Comparison of ENCODE assay signal across 8 cellular contexts in the genomic region with DNA sequence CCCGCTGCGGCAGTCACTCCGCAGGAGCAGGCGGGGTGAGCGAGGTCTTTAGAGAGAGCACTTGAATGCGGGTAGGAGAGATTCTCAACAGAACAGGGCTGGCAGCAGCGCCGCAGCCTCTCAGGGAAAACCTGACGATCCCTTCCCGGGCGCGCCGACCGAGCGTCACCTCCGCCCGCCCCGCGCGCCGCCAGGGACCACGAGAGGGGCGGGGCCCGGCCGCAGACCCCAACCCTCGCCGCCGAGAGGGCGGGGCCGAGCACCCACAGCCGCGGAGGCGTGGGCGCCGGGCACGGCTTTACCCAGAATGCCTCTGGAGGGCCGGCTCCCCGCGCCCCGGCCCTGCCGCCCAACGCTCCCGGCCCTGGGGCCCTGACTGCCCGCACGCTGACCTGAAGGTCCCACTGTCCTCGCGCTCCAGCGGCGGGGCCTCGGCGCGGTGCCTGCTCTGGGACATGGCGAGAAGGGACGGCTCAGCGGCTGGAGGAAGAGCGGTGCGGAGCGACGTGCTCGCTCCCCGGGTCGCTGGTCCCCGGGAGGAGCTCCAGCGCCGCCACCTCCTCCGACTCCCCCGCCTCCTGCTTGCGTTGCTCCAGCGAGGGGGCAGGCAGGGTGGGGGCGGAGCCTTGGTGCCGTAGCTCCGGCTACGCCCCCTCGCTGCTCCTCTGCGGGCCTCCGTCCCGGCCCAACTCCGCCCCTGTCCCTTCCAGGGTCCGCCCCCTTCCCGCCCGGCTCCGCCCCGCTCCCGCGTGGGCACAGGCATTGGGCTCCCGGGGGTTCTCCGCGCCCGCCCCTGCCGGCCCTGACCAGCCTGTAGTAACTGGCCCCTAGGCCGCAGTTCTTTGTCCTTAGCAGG. TPM values are rescaled to one million over a fixed set of nuclear protein-coding genes. Genes with fewer than 3 reads are reported as not detected.
A peak's percentile ranks its signal among the peaks of the same experiment; 100 is the strongest.
DNase-seq lines count a peak whose midpoint lies in the region; ATAC-seq, FAIRE-seq and TF ChIP-seq lines count a peak whose summit lies in the region.

A gene with protein sequence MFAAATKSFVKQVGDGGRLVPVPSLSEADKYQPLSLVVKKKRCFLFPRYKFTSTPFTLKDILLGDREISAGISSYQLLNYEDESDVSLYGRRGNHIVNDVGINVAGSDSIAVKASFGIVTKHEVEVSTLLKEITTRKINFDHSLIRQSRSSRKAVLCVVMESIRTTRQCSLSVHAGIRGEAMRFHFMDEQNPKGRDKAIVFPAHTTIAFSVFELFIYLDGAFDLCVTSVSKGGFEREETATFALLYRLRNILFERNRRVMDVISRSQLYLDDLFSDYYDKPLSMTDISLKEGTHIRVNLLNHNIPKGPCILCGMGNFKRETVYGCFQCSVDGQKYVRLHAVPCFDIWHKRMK (plus strand): TSS at position 805 of the 856 bp plus-strand sequence. CDS start 2,032 bp downstream, outside the sequence.
A gene (minus strand): TSS at position 602 of the 856 bp plus-strand sequence. CDS start 145 bp downstream, at position 457.

- DNase-seq in Caco-2 (peak; percentile 97 to 99), HTR-8/SVneo (ENCODE audit: insufficient read length, low spot score) (peak; percentile 91), NOMO-1 treated with DMSO at 0.1 percent for 48 hours (lab: John Stamatoyannopoulos, UW; ENCODE audit: unreplicated experiment) (peak; percentile 94), H1 (ENCODE audit: low read depth in 1 of 2, low spot score in 2 of 2) (peak; percentile 93 to 98), mesendoderm (peak; percentile 97)
- DNase-seq in activated CD8-positive, alpha-beta memory T cell treated with anti-CD3 and anti-CD28 coated beads, Interleukin-2, amount 10 ng/mL, durations not matched to agents 7 days and 5 days = peak; percentile 97
- peak; percentile 94 for DNase-seq in stimulated activated CD8-positive, alpha-beta memory T cell treated with anti-CD3 and anti-CD28 coated beads, Interleukin-12 subunit alpha, Interleukin-12 subunit beta, amount 100 ng/mL, for 4 hours (ENCODE audit: low read depth)

- intact Hi-C loops in Caco-2 (cut with micrococcal nuclease; ENCODE audit: unreplicated experiment) = loop anchor here (1.0 kb wide), 2 partner anchors 29 to 72 kb away; a partner anchor contains a TSS

- H4K5ac ChIP-seq in H1 (ENCODE audit: insufficient read length, low read depth, low read length) (peak within 1 kb of the TSS; percentile 99), mesendoderm (ENCODE audit: low read length) (no peak within 1 kb of the TSS)

- peak within 1 kb of the TSS; percentile 90 to 99 (median 98) for H3K9ac ChIP-seq in H1 (replicated peaks in 1 of 4; ENCODE audit: extremely low read depth in 1 of 4, low read depth in 3 of 4, low read length in 3 of 4)
- peak within 1 kb of the TSS; percentile 96 for H3K9ac ChIP-seq in mesendoderm (ENCODE audit: low read length)

- peak within 1 kb of the TSS; percentile 81; the same call in 1 of the 2 replicates for H2BK12ac ChIP-seq in H1 (ENCODE audit: low read depth, low read length)

- peaks cover 5% of the 10 kb centered on the region for H3K23me2 ChIP-seq in H1 (ENCODE audit: low read depth, low read length)

- TF ChIP-seq POLR2A in H1 (IDR thresholded peaks at IDR 0.05; ENCODE audit: control extremely low read depth in 1 of 2, low read depth in 2 of 2, low read length in 2 of 2) = peak; percentile 89 to 97

- H3K4ac ChIP-seq in H1 (replicated peaks; ENCODE audit: insufficient read length, low read depth, low read length) = peak within 1 kb of the TSS; percentile 93
- peak within 1 kb of the TSS; percentile 18 for H3K4ac ChIP-seq in mesendoderm (ENCODE audit: low read depth, low read length)

- peak within 1 kb of the TSS; percentile 99 for H3K4me3 ChIP-seq in Caco-2 (ENCODE audit: low read depth, low read length)
- H3K4me3 ChIP-seq in H1 (ENCODE audit: extremely low read depth in 1 of 4, insufficient read depth in 2 of 4, low read depth in 3 of 4, low read length in 4 of 4) = peak within 1 kb of the TSS; percentile 67 to 96 (median 92)
- peak within 1 kb of the TSS; percentile 96 for H3K4me3 ChIP-seq in mesendoderm (ENCODE audit: low read length)

- H2BK120ac ChIP-seq in H1 (replicated peaks; ENCODE audit: low read depth, low read length) = no peak within 1 kb of the TSS
- H2BK120ac ChIP-seq in mesendoderm (ENCODE audit: low read depth, low read length) = no peak within 1 kb of the TSS

- H2AK5ac ChIP-seq in H1 (ENCODE audit: low read depth, low read length) (no peak within 1 kb of the TSS; the same call in 1 of the 2 replicates), mesendoderm (ENCODE audit: low read length) (peak within 1 kb of the TSS; percentile 66)

- peaks cover 8 to 26% of the 10 kb centered on the region in 2 experiments for H3K79me2 ChIP-seq in H1 (ENCODE audit: control insufficient read depth in 1 of 2, insufficient read depth in 2 of 2, low read length in 2 of 2)
- H3K79me2 ChIP-seq in mesendoderm (ENCODE audit: control insufficient read depth, insufficient read depth, low read length) = peaks cover 22% of the 10 kb centered on the region

- H3K56ac ChIP-seq in H1 (replicated peaks; ENCODE audit: insufficient read length, low read depth, low read length) = peak within 1 kb of the TSS; percentile 99
- H3K56ac ChIP-seq in mesendoderm (ENCODE audit: low read length) = peak within 1 kb of the TSS; percentile 100

- H3K4me1 ChIP-seq in Caco-2 (no peaks in the 10 kb centered on the region), H1 (replicated peaks in 1 of 4; ENCODE audit: control insufficient read depth in 3 of 4, insufficient read depth in 4 of 4, low read length in 3 of 4) (peaks cover 0 to 2% (median 0%) of the 10 kb centered on the region in 4 experiments; a peak in 2 of 7 replicates), mesendoderm (ENCODE audit: control insufficient read depth, low read depth, low read length) (no peaks in the 10 kb centered on the region)

- ATAC-seq in GM21381 (IDR thresholded peaks at IDR 0.05; ENCODE audit: unreplicated experiment) = peak; percentile 84
- ATAC-seq in activated CD8-positive, alpha-beta memory T cell treated with anti-CD3 and anti-CD28 coated beads, Interleukin-2, amount 10 ng/mL, durations not matched to agents 7 days and 5 days = peak; percentile 94

- H2BK20ac ChIP-seq in H1 (ENCODE audit: low read length) = 0 out of 2 replicates have a peak within 1 kb of the TSS, but pooled peaks have one; percentile 49

- H4K8ac ChIP-seq in H1 (ENCODE audit: extremely low read depth, insufficient read depth, low read length) (peak within 1 kb of the TSS; percentile 99), mesendoderm (ENCODE audit: low read depth, low read length) (peak within 1 kb of the TSS; percentile 82)

- H3K9me3 Mint-ChIP-seq in Caco-2 (ENCODE audit: unreplicated experiment) = no peaks in the 10 kb centered on the region
- no peaks in the 10 kb centered on the region for H3K9me3 Mint-ChIP-seq in activated CD8-positive, alpha-beta memory T cell treated with anti-CD3 and anti-CD28 coated beads, Interleukin-2, amount 10 ng/mL, durations not matched to agents 7 days and 5 days (ENCODE audit: low read depth)

- H2BK15ac ChIP-seq in H1 (ENCODE audit: low read length) (peak within 1 kb of the TSS; percentile 89; the same call in 1 of the 2 replicates), mesendoderm (replicated peaks; ENCODE audit: low read depth) (no peak within 1 kb of the TSS)

- peak within 1 kb of the TSS; percentile 89 for H2AFZ ChIP-seq in H1 (ENCODE audit: low read length)

- H3K36me3 ChIP-seq in Caco-2 (ENCODE audit: control insufficient read depth, insufficient read depth, low read length) (peaks cover 3% of the 10 kb centered on the region; the same call in 1 of the 2 replicates), H1 (ENCODE audit: control insufficient read depth in 2 of 4, insufficient read depth in 4 of 4, low read length in 3 of 4) (peaks cover 2 to 28% (median 16%) of the 10 kb centered on the region in 4 experiments), mesendoderm (ENCODE audit: control insufficient read depth, insufficient read depth, low read length) (peaks cover 2% of the 10 kb centered on the region)

- H3K9me3 ChIP-seq in Caco-2 (no peaks in the 10 kb centered on the region), H1 (ENCODE audit: insufficient read depth in 2 of 2, low read depth in 1 of 2, low read length in 1 of 2) (no peaks in the 10 kb centered on the region)

- 2% methylated on average over 42 of the region's 91 CpGs; no CpG with 5 or more reads in 1 of the 2 experiments for WGBS in H1 (ENCODE audit: extremely low coverage in 1 of 2, insufficient coverage in 1 of 2, insufficient read length in 1 of 2, insufficient replicate concordance in 2 of 2, low coverage in 1 of 2, low lambda C conversion rate in 2 of 2, missing lambda C conversion rate in 1 of 2), 2 experiments
- WGBS in mesendoderm (ENCODE audit: extremely low coverage, insufficient coverage, low lambda C conversion rate) = no CpG with 5 or more reads among the region's 91 CpGs

- H3K27ac ChIP-seq in H1 (ENCODE audit: low read depth, low read length) (peak within 1 kb of the TSS; percentile 99), mesendoderm (ENCODE audit: low read depth, low read length) (peak within 1 kb of the TSS; percentile 95)

- no peaks in the 10 kb centered on the region for H3K27me3 ChIP-seq in Caco-2 (replicated peaks; ENCODE audit: control insufficient read depth, insufficient read depth, low read length)
- H3K27me3 ChIP-seq in H1 (replicated peaks in 1 of 4; ENCODE audit: control insufficient read depth in 3 of 4, extremely low read depth in 1 of 4, insufficient read depth in 3 of 4, low read length in 3 of 4) = no peaks in the 10 kb centered on the region
- no peaks in the 10 kb centered on the region for H3K27me3 ChIP-seq in mesendoderm (ENCODE audit: insufficient read depth, low read length, poor library complexity)

- H4K20me1 ChIP-seq in H1 (replicated peaks in 1 of 2; ENCODE audit: control insufficient read depth in 1 of 2, insufficient read depth in 2 of 2, low read length in 2 of 2) = peaks cover 4% of the 10 kb centered on the region in 2 experiments

- TF ChIP-seq EP300 in H1 (IDR thresholded peaks at IDR 0.05; ENCODE audit: borderline replicate concordance in 1 of 2, low read depth in 2 of 2, low read length in 2 of 2) = no peak

- H4K91ac ChIP-seq in H1 (replicated peaks; ENCODE audit: insufficient read length, low read length) = peak within 1 kb of the TSS; percentile 100

- FAIRE-seq in HTR-8/SVneo (lab: Jason Lieb, UNC) (peak; percentile 91), H1 (lab: Jason Lieb, UNC) (no peak)

- H3K79me1 ChIP-seq in H1 (ENCODE audit: low read depth, low read length) (peaks cover 6% of the 10 kb centered on the region; the same call in 1 of the 2 replicates), mesendoderm (ENCODE audit: low read length) (peaks cover 14% of the 10 kb centered on the region)

- BruUV-seq in Caco-2 (replicated peaks; lab: Mats Ljungman, UMichigan) = no TSS peak

- H3K14ac ChIP-seq in H1 (ENCODE audit: insufficient read length) = no peak within 1 kb of the TSS

- H3K4me1 Mint-ChIP-seq in Caco-2 (ENCODE audit: low read depth, unreplicated experiment) = peaks cover 11% of the 10 kb centered on the region
- peaks cover 28% of the 10 kb centered on the region for H3K4me1 Mint-ChIP-seq in activated CD8-positive, alpha-beta memory T cell treated with anti-CD3 and anti-CD28 coated beads, Interleukin-2, amount 10 ng/mL, durations not matched to agents 7 days and 5 days

- peak within 1 kb of the TSS; percentile 79 to 92 for H3K4me2 ChIP-seq in H1 (ENCODE audit: insufficient read depth in 1 of 2, low read depth in 2 of 2, low read length in 2 of 2)
- peak within 1 kb of the TSS; percentile 96 for H3K4me2 ChIP-seq in mesendoderm (ENCODE audit: low read length)

- peaks cover 5% of the 10 kb centered on the region for H3K27me3 Mint-ChIP-seq in Caco-2 (ENCODE audit: insufficient read depth, unreplicated experiment)
- peaks cover 2% of the 10 kb centered on the region for H3K27me3 Mint-ChIP-seq in activated CD8-positive, alpha-beta memory T cell treated with anti-CD3 and anti-CD28 coated beads, Interleukin-2, amount 10 ng/mL, durations not matched to agents 7 days and 5 days

- TF ChIP-seq CTCF in Caco-2 (IDR thresholded peaks at IDR 0.05; ENCODE audit: insufficient read depth in 1 of 2, low read depth in 1 of 2, low read length in 1 of 2, severe bottlenecking in 1 of 2, unreplicated experiment in 1 of 2) (peak in 1 of 2 experiments; percentile 1), H1 (IDR thresholded peaks at IDR 0.05; ENCODE audit: control extremely low read depth in 1 of 3, insufficient read depth in 1 of 3, low read depth in 1 of 3, low read length in 3 of 3) (no peak)

- H3K18ac ChIP-seq in H1 (ENCODE audit: extremely low read depth, low read length) = peak within 1 kb of the TSS; percentile 100
- peak within 1 kb of the TSS; percentile 82 for H3K18ac ChIP-seq in mesendoderm (ENCODE audit: low read length)

- peak within 1 kb of the TSS; percentile 100 for H3K27ac Mint-ChIP-seq in Caco-2 (ENCODE audit: unreplicated experiment)
- peak within 1 kb of the TSS; percentile 89 for H3K27ac Mint-ChIP-seq in activated CD8-positive, alpha-beta memory T cell treated with anti-CD3 and anti-CD28 coated beads, Interleukin-2, amount 10 ng/mL, durations not matched to agents 7 days and 5 days

- TF ChIP-seq RAD21 in H1 (IDR thresholded peaks at IDR 0.05 in 1 of 2, conservative IDR thresholded peaks at IDR 0.05 in 1 of 2; ENCODE audit: low read depth in 2 of 2, low read length in 2 of 2) = no peak

- H2BK5ac ChIP-seq in H1 (ENCODE audit: low read depth, low read length) (peak within 1 kb of the TSS; percentile 98), mesendoderm (ENCODE audit: low read length) (peak within 1 kb of the TSS; percentile 66)

- H3K4me3 Mint-ChIP-seq in Caco-2 (ENCODE audit: unreplicated experiment) = peak within 1 kb of the TSS; percentile 93
- peak within 1 kb of the TSS; percentile 89 for H3K4me3 Mint-ChIP-seq in activated CD8-positive, alpha-beta memory T cell treated with anti-CD3 and anti-CD28 coated beads, Interleukin-2, amount 10 ng/mL, durations not matched to agents 7 days and 5 days

- CTCF ChIA-PET in Caco-2 (lab: Charles Lee) (interaction anchor here (0.6 to 1.0 kb wide), 4 partner anchors 22 to 111 kb away, joined by 3 to 5 read pairs (median 4); a partner anchor contains a TSS), H1 (lab: Charles Lee; ENCODE audit: partially characterized antibody) (interaction anchor here (0.5 to 1.0 kb wide), 6 partner anchors 10 to 144 kb away, joined by 3 to 4 read pairs (median 3); a partner anchor contains a TSS)
- CTCF ChIA-PET in activated CD8-positive, alpha-beta memory T cell treated with anti-CD3 and anti-CD28 coated beads, Interleukin-2, amount 10 ng/mL, durations not matched to agents 7 days and 5 days (lab: Charles Lee) = interaction anchor here (0.6 to 2.5 kb wide), 15 partner anchors 10 to 146 kb away, joined by 3 to 15 read pairs (median 4); no protein-coding TSS in a partner anchor

- peaks cover 41% of the 10 kb centered on the region for H3K36me3 Mint-ChIP-seq in Caco-2 (ENCODE audit: insufficient read depth, unreplicated experiment)
- peaks cover 13% of the 10 kb centered on the region for H3K36me3 Mint-ChIP-seq in activated CD8-positive, alpha-beta memory T cell treated with anti-CD3 and anti-CD28 coated beads, Interleukin-2, amount 10 ng/mL, durations not matched to agents 7 days and 5 days

- POLR2A ChIA-PET in Caco-2 (lab: Charles Lee) = interaction anchor here (0.6 to 1.4 kb wide), 10 partner anchors 10 to 339 kb away, joined by 3 to 22 read pairs (median 4); a partner anchor contains a TSS
- POLR2A ChIA-PET in H1 (lab: Charles Lee; ENCODE audit: partially characterized antibody) = interaction anchor here (0.6 to 3.1 kb wide), 41 partner anchors 8 to 342 kb away, joined by 3 to 30 read pairs (median 4); a partner anchor contains a TSS

- H3K23ac ChIP-seq in H1 (ENCODE audit: insufficient read length) (no peak within 1 kb of the TSS), mesendoderm (ENCODE audit: low read length) (peak within 1 kb of the TSS; percentile 97)

RNA-seq across cellular contexts. Expression of the first gene that starts in this region (rescaled TPM):
- total RNA-seq in Caco-2 (2022) = 2.1 and 2.9 TPM in 2 replicates
- 1 to 10 TPM; 1.8 to 1.9 TPM for total RNA-seq in activated CD8-positive, alpha-beta memory T cell treated with anti-CD3 and anti-CD28 coated beads, Interleukin-2, amount 10 ng/mL, durations not matched to agents 7 days and 5 days
- total RNA-seq in H1 (2021; fragmentation: NEBNext Ultra II Directional; extraction: Animal tissue kit (Norgen Biotek cat#: 25700)) = 2.3 and 2.4 TPM in 2 replicates
- 1.8 and 2.8 TPM in 2 replicates for polyA plus RNA-seq in H1 (2011; rRNA removed)
- polyA plus RNA-seq in H1 (2011; cell fraction: cytosol; rRNA removed) = 3.6 TPM
- polyA plus RNA-seq in H1 (2011; cell fraction: nucleus; rRNA removed) = 2.2 TPM
- polyA plus RNA-seq in H1 (2012, experiment 1 of 2) = 2.3 to 3.3 TPM (median 3.0 TPM) in 4 replicates
- 0.34 TPM for polyA plus RNA-seq in H1 (2012, experiment 2 of 2)
- polyA plus RNA-seq in H1 (2013, experiment 1 of 2) = 3.7 TPM
- polyA plus RNA-seq in H1 (2013, experiment 2 of 2) = 2.6 TPM
- polyA minus RNA-seq in H1 (2011; rRNA and poly(A)+ RNA removed) = 1.0 and 4.0 TPM in 2 replicates
- 3.6 TPM for polyA minus RNA-seq in H1 (2011; cell fraction: cytosol; rRNA and poly(A)+ RNA removed)
- polyA minus RNA-seq in H1 (2011; cell fraction: nucleus; rRNA and poly(A)+ RNA removed) = 4.8 TPM
- polyA plus RNA-seq in mesendoderm (2013, experiment 1 of 2) = 1.9 TPM
- 1.1 TPM for polyA plus RNA-seq in mesendoderm (2013, experiment 2 of 2)

RNA-seq across cellular contexts. Expression of the second gene that starts in this region (rescaled TPM):
- total RNA-seq in Caco-2 (2022) = 58.3 and 60.2 TPM in 2 replicates
- 10 to 100 TPM; 33.5 to 37.5 TPM for total RNA-seq in activated CD8-positive, alpha-beta memory T cell treated with anti-CD3 and anti-CD28 coated beads, Interleukin-2, amount 10 ng/mL, durations not matched to agents 7 days and 5 days
- total RNA-seq in H1 (2021; fragmentation: NEBNext Ultra II Directional; extraction: Animal tissue kit (Norgen Biotek cat#: 25700)) = 55.3 and 60.4 TPM in 2 replicates
- polyA plus RNA-seq in H1 (2011; rRNA removed) = 25.4 and 36.1 TPM in 2 replicates
- 32.7 TPM for polyA plus RNA-seq in H1 (2011; cell fraction: cytosol; rRNA removed)
- 37.3 TPM for polyA plus RNA-seq in H1 (2011; cell fraction: nucleus; rRNA removed)
- 39.5 to 51.6 TPM (median 45.8 TPM) in 4 replicates for polyA plus RNA-seq in H1 (2012, experiment 1 of 2)
- 13.5 TPM for polyA plus RNA-seq in H1 (2012, experiment 2 of 2)
- 41.2 TPM for polyA plus RNA-seq in H1 (2013, experiment 1 of 2)
- 39.3 TPM for polyA plus RNA-seq in H1 (2013, experiment 2 of 2)
- polyA minus RNA-seq in H1 (2011; rRNA and poly(A)+ RNA removed) = 34.8 and 35.2 TPM in 2 replicates
- polyA minus RNA-seq in H1 (2011; cell fraction: cytosol; rRNA and poly(A)+ RNA removed) = 61.7 TPM
- 99.6 TPM for polyA minus RNA-seq in H1 (2011; cell fraction: nucleus; rRNA and poly(A)+ RNA removed)
- 46.3 TPM for polyA plus RNA-seq in mesendoderm (2013, experiment 1 of 2)
- 46.3 TPM for polyA plus RNA-seq in mesendoderm (2013, experiment 2 of 2)

Comparison
In these comparisons a context has a peak if more than half of its experiments do, and no peak if none do; other contexts are left out.
1. Peak in every context shown above with its lines: DNase-seq, ATAC-seq, H3K4me3 ChIP-seq and H3K27ac ChIP-seq.